ENCODE assay signal across 22 cellular contexts in the genomic region with DNA sequence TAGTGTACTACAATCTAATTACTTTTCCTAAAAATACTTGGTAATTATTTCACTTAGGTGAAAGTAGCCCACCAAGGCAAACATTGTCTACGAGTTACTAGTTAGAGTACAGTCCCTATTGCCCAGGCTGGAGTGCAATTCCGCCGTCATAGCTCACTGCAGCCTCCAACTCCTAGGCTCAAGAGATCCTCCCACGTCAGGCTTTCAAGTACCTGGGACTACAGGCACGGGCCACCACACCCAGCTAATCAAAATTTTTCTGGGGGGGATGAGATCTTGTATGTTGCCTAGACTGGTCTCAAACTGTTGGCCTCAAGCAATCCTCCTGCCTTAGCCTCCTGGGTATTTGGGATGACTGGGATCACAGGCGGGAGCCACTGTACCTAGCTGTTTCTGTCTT. TPM values are rescaled to one million over a fixed set of nuclear protein-coding genes. Genes with fewer than 3 reads are reported as not detected.
DNase-seq lines count a peak whose midpoint lies in the region; ATAC-seq and TF ChIP-seq lines count a peak whose summit lies in the region.
"Had no signal": no experiment of that assay in that cellular context is flagged by ENCODE, and none has a peak within 500 bp of the region (broad histone marks: within the 10 kb centered on the region; RNA-seq: fewer than 3 reads in every experiment).

No MANE protein-coding gene starts in this region.

- H3K4me1 Mint-ChIP-seq in central memory CD8-positive, alpha-beta T cell: peaks cover 31% of the 10 kb centered on the region

- H3K9me3 Mint-ChIP-seq in central memory CD8-positive, alpha-beta T cell: no peaks in the 10 kb centered on the region
- H3K9me3 Mint-ChIP-seq: CD14-positive monocyte; CD4-positive, alpha-beta T cell had no signal

- H3K36me3 ChIP-seq in lower lobe of right lung: peaks cover 13% of the 10 kb centered on the region
- H3K36me3 ChIP-seq in spleen: peaks cover 0 to 39% (median 0%) of the 10 kb centered on the region in 6 donors
- H3K36me3 ChIP-seq: BE2C, HAP-1 had no signal

- peak overlapping the region; percentile 44 for H3K27ac Mint-ChIP-seq in central memory CD8-positive, alpha-beta T cell (ENCODE audit: low read depth)
- H3K27ac Mint-ChIP-seq: CD4-positive, alpha-beta T cell had no signal

- H3K27me3 ChIP-seq in lower lobe of right lung (ENCODE audit: low read depth): no peaks in the 10 kb centered on the region
- H3K27me3 ChIP-seq in spleen (replicated peaks in 1 of 7): no peaks in the 10 kb centered on the region
- H3K27me3 ChIP-seq: BE2C; BLaER1 treated with 17β-estradiol and CSF1 and Interleukin-3, amounts not matched to agents 10 nM and 100 nM had no signal

- TF ChIP-seq POLR2A in spleen (IDR thresholded peaks at IDR 0.05): no peak

- H3K36me3 Mint-ChIP-seq in central memory CD8-positive, alpha-beta T cell (ENCODE audit: insufficient read depth): peaks cover 4% of the 10 kb centered on the region

- no peak for ATAC-seq in central memory CD8-positive, alpha-beta T cell (replicated peaks; ENCODE audit: extremely low read depth, poor library complexity, severe bottlenecking)
- ATAC-seq in lower lobe of right lung: peak in 1 of 2 donors; percentile 29
- no peak for ATAC-seq in HG03139 (IDR thresholded peaks at IDR 0.05; ENCODE audit: unreplicated experiment)
- ATAC-seq in HG02610 (IDR thresholded peaks at IDR 0.05; ENCODE audit: unreplicated experiment): no peak
- ATAC-seq: A549 had no signal

- no peak overlapping the region for H3K27ac ChIP-seq in lower lobe of right lung
- H3K27ac ChIP-seq in spleen: no peak overlapping the region
- H3K27ac ChIP-seq: A549; BLaER1 treated with 17β-estradiol and CSF1 and Interleukin-3, amounts not matched to agents 10 nM and 100 nM had no signal

- H3K4me3 Mint-ChIP-seq in central memory CD8-positive, alpha-beta T cell: no peak overlapping the region
- H3K4me3 Mint-ChIP-seq: CD14-positive monocyte; CD4-positive, alpha-beta T cell had no signal

- peak; percentile 33 for DNase-seq in activated effector memory CD4-positive, alpha-beta T cell treated with anti-CD3 and anti-CD28 coated beads, Interleukin-2, amount 50 U/mL, for 16 hours
- no peak for DNase-seq in activated effector memory CD4-positive, alpha-beta T cell treated with Interleukin-2 at 50 U/mL for 16 hours
- DNase-seq in central memory CD8-positive, alpha-beta T cell (ENCODE audit: low spot score in 2 of 2): no peak
- peak; percentile 28 for DNase-seq in lower lobe of right lung
- no peak for DNase-seq in spleen
- DNase-seq: 8988T, ACHN, AML-193, BE2C, Calu3, COR-L47, DMS53, DMS79 treated with DMSO at 0.1 percent for 48 hours, GF-D8, GOT3 had no signal

- H3K9me3 ChIP-seq in lower lobe of right lung: no peaks in the 10 kb centered on the region
- no peaks in the 10 kb centered on the region for H3K9me3 ChIP-seq in spleen
- H3K9me3 ChIP-seq: A549; BE2C; BLaER1 treated with 17β-estradiol and CSF1 and Interleukin-3, amounts not matched to agents 10 nM and 100 nM; HAP-1 had no signal

- 90 to 96% (median 93%) methylated on average over 6 of the region's 6 CpGs for WGBS in spleen, 5 donors

- no peaks in the 10 kb centered on the region for H3K27me3 Mint-ChIP-seq in central memory CD8-positive, alpha-beta T cell
- H3K27me3 Mint-ChIP-seq: CD4-positive, alpha-beta T cell had no signal

- H3K4me1 ChIP-seq in lower lobe of right lung (peaks cover 11% of the 10 kb centered on the region), spleen (peaks cover 0 to 87% (median 23%) of the 10 kb centered on the region in 6 donors)
- H3K4me1 ChIP-seq: A549, BE2C, HAP-1 had no signal

- TF ChIP-seq CTCF in lower lobe of right lung (IDR thresholded peaks at IDR 0.05): no peak
- no peak for TF ChIP-seq CTCF in spleen (IDR thresholded peaks at IDR 0.05 in 8 of 11, conservative IDR thresholded peaks at IDR 0.05 in 3 of 11)

- intact Hi-C loops in lower lobe of right lung (cut with DNase I) (no loop called here), spleen (cut with DNase I; ENCODE audit: low total_unique reads) (no loop called here)

- H3K4me3 ChIP-seq in lower lobe of right lung (no peak overlapping the region), spleen (no peak overlapping the region)
- H3K4me3 ChIP-seq: A549; BLaER1 treated with 17β-estradiol and CSF1 and Interleukin-3, amounts not matched to agents 10 nM and 100 nM; HAP-1 had no signal

RNA-seq across cellular contexts. Expression of gene FAM193A, which starts 21.9 kb away (rescaled TPM):
- total RNA-seq in lower lobe of right lung (26.1 TPM), spleen (10 to 100 TPM; 31.1 to 37.7 (median 32.0) TPM)
- polyA plus RNA-seq in spleen: 10 to 100 TPM in 1 of 3 donors, 1 to 10 TPM in 2; 6.2 to 11.6 (median 7.0) TPM

Comparison
In these comparisons a context has a peak if more than half of its experiments do, and no peak if none do; other contexts are left out.
1. DNase-seq: peak in activated effector memory CD4-positive, alpha-beta T cell treated with anti-CD3 and anti-CD28 coated beads, Interleukin-2, amount 50 U/mL, for 16 hours (single experiment) and lower lobe of right lung (single experiment); none in activated effector memory CD4-positive, alpha-beta T cell treated with Interleukin-2 at 50 U/mL for 16 hours (single experiment), central memory CD8-positive, alpha-beta T cell (0 of 2) and spleen (single experiment).